In the genomic region with DNA sequence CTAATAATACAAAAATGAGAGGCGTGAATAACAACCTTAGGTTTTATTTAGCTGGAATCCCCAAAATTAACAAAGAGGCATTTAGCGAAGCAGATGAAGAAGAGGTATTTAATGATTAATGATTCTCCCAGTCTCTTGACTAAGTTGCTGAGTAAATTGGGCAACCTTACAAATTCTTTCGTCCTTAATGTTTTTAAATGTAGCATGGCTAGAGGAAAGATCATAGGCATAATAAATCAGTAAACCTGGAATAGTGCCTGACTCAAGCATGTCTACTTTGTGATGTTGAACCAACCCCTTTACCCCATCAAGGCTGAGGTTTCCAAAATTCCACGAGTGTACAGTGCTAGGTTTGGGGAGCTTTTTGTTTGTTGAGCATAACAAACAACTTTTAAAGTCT, we compare ENCODE assay signal across 17 cellular contexts. TPM values are rescaled to one million over a fixed set of nuclear protein-coding genes. Genes with fewer than 3 reads are reported as not detected.
DNase-seq lines count a peak whose midpoint lies in the region; ATAC-seq, FAIRE-seq and TF ChIP-seq lines count a peak whose summit lies in the region.
"Had no signal": no experiment of that assay in that cellular context is flagged by ENCODE, and none has a peak within 500 bp of the region (broad histone marks: within the 10 kb centered on the region; RNA-seq: fewer than 3 reads in every experiment).

No MANE protein-coding gene starts in this region.

- no peaks in the 10 kb centered on the region for H4K20me1 ChIP-seq in astrocyte (ENCODE audit: insufficient read depth, low read length)

- TF ChIP-seq EP300 in gastroesophageal sphincter (IDR thresholded peaks at IDR 0.05): no peak

- H3K27ac Mint-ChIP-seq in astrocyte (ENCODE audit: unreplicated experiment): no peak overlapping the region
- H3K27ac Mint-ChIP-seq: CD14-positive monocyte; CD8-positive, alpha-beta T cell; HFFc6 had no signal

- H3K27me3 ChIP-seq in astrocyte (ENCODE audit: insufficient read depth, low read length) (no peaks in the 10 kb centered on the region), gastroesophageal sphincter (no peaks in the 10 kb centered on the region)

- POLR2A ChIA-PET in GM10248 (lab: Yijun Ruan, JAX): no interaction called here

- H3K79me2 ChIP-seq in astrocyte (ENCODE audit: insufficient read depth, low read length): no peaks in the 10 kb centered on the region

- H3K9ac ChIP-seq in astrocyte (ENCODE audit: low read length): no peak overlapping the region

- no peak overlapping the region for H3K4me2 ChIP-seq in astrocyte (ENCODE audit: low read length)

- H3K4me1 ChIP-seq in astrocyte (ENCODE audit: insufficient read depth, low read length) (no peaks in the 10 kb centered on the region), gastroesophageal sphincter (peaks cover 0 to 25% (median 0%) of the 10 kb centered on the region in 3 donors)
- H3K4me1 ChIP-seq: Caco-2 had no signal

- peaks cover 12% of the 10 kb centered on the region for H3K27me3 Mint-ChIP-seq in astrocyte (ENCODE audit: low read depth, unreplicated experiment)

- no peak overlapping the region for H3K4me3 ChIP-seq in AG10803 (ENCODE audit: low read length)
- H3K4me3 ChIP-seq in astrocyte (ENCODE audit: insufficient read depth, low read depth, low read length): no peak overlapping the region
- H3K4me3 ChIP-seq in gastroesophageal sphincter: no peak overlapping the region
- H3K4me3 ChIP-seq: GM12878 had no signal

- no peak for ATAC-seq in gastroesophageal sphincter
- ATAC-seq in omental fat pad (ENCODE audit: low FRiP score): peak; percentile 96
- ATAC-seq: CD8-positive, alpha-beta T cell; GM12878 had no signal

- FAIRE-seq in astrocyte (lab: Jason Lieb, UNC): no peak
- FAIRE-seq: GM12878, GM18507 had no signal

- H3K36me3 ChIP-seq in astrocyte (ENCODE audit: insufficient read depth, low read length) (no peaks in the 10 kb centered on the region), gastroesophageal sphincter (no peaks in the 10 kb centered on the region)

- TF ChIP-seq POLR2A in gastroesophageal sphincter (IDR thresholded peaks at IDR 0.05): no peak

- H3K4me1 Mint-ChIP-seq in astrocyte (ENCODE audit: low read depth, unreplicated experiment): no peaks in the 10 kb centered on the region

- H3K9me3 Mint-ChIP-seq in astrocyte (ENCODE audit: unreplicated experiment): no peaks in the 10 kb centered on the region
- H3K9me3 Mint-ChIP-seq: CD8-positive, alpha-beta T cell; HFFc6 had no signal

- H3K27ac ChIP-seq in astrocyte (ENCODE audit: low read depth, low read length): no peak overlapping the region
- H3K27ac ChIP-seq in gastroesophageal sphincter: peak overlapping the region in 3 of 4 donors; percentile 15 to 56 (median 55)

- CTCF ChIA-PET in GM10248 (lab: Yijun Ruan, JAX): interaction anchor here (1.2 kb wide), 1 partner anchor 13 kb away, joined by 4 read pairs; no protein-coding TSS in a partner anchor

- peak; percentile 16 for DNase-seq in AG10803 (ENCODE audit: low read depth)
- DNase-seq in astrocyte (ENCODE audit: low read depth): peak; percentile 70
- DNase-seq in omental fat pad (ENCODE audit: low spot score): no peak
- no peak for DNase-seq in GM10248 (ENCODE audit: extremely low spot score)
- no peak for DNase-seq in NCI-H2227 treated with DMSO at 0.1 percent for 48 hours (lab: John Stamatoyannopoulos, UW)
- DNase-seq in DMS153 treated with DMSO at 0.1 percent for 48 hours (lab: John Stamatoyannopoulos, UW; ENCODE audit: unreplicated experiment): no peak
- DNase-seq: Caco-2; CD8-positive, alpha-beta T cell; HCEC 1CT; HFFc6; IMR-90 had no signal

- H2AFZ ChIP-seq in astrocyte (ENCODE audit: low read depth, low read length): no peak overlapping the region

- no peak overlapping the region for H3K4me3 Mint-ChIP-seq in astrocyte (ENCODE audit: unreplicated experiment)
- H3K4me3 Mint-ChIP-seq: CD14-positive monocyte; CD8-positive, alpha-beta T cell; HFFc6 had no signal

- no peaks in the 10 kb centered on the region for H3K9me3 ChIP-seq in astrocyte (ENCODE audit: insufficient read depth, low read depth, low read length)
- no peaks in the 10 kb centered on the region for H3K9me3 ChIP-seq in gastroesophageal sphincter
- H3K9me3 ChIP-seq: Caco-2 had no signal

- TF ChIP-seq CTCF in AG10803 (conservative IDR thresholded peaks at IDR 0.05; ENCODE audit: low read length) (no peak), astrocyte (IDR thresholded peaks at IDR 0.05; ENCODE audit: insufficient read depth, low read depth, low read length) (no peak), gastroesophageal sphincter (IDR thresholded peaks at IDR 0.05) (no peak), omental fat pad (IDR thresholded peaks at IDR 0.05) (no peak), GM10248 (IDR thresholded peaks at IDR 0.05; ENCODE audit: control extremely low read depth, extremely low read depth, low read depth, missing control alignments) (no peak)

- no peaks in the 10 kb centered on the region for H3K36me3 Mint-ChIP-seq in astrocyte (ENCODE audit: low read depth, unreplicated experiment)
- H3K36me3 Mint-ChIP-seq: CD14-positive monocyte; CD8-positive, alpha-beta T cell had no signal

- 23 to 52% methylated on average over 3 to 4 of the region's 4 CpGs for WGBS in gastroesophageal sphincter (ENCODE audit: low coverage in 1 of 2), 2 donors

RNA-seq across cellular contexts. Expression of gene BHMT, which starts 7.9 kb away (rescaled TPM):
- total RNA-seq in astrocyte (not detected in 2 replicates), gastroesophageal sphincter (10 to 100 TPM in 1 of 4 donors, 1 to 10 TPM in 2, not detected in 1; 1.9 to 10.8 (median 2.7) TPM), omental fat pad (1 to 10 TPM in 3 of 4 donors, under 1 TPM in 1; 0.28 to 3.8 (median 2.4) TPM)
- total RNA-seq: A172; Caco-2; CD8-positive, alpha-beta T cell; H4; HFFc6; IMR-90 had no signal

RNA-seq across cellular contexts. Expression of gene BHMT2, which starts 49.9 kb away (rescaled TPM):
- not detected in 2 replicates for total RNA-seq in astrocyte
- 100 to 1,000 TPM in 1 of 4 donors, 10 to 100 TPM in 3; 41.9 to 105 (median 54.8) TPM for total RNA-seq in gastroesophageal sphincter
- total RNA-seq in omental fat pad: 10 to 100 TPM; 20.8 to 37.2 (median 25.0) TPM
- total RNA-seq: A172; Caco-2; CD8-positive, alpha-beta T cell; GM12878; H4 had no signal

RNA-seq across cellular contexts. Expression of gene DMGDH, which starts 50.0 kb away (rescaled TPM):
- not detected in 2 replicates for total RNA-seq in astrocyte
- total RNA-seq in gastroesophageal sphincter: 1 to 10 TPM; 4.7 to 7.3 (median 6.0) TPM
- total RNA-seq in omental fat pad: 10 to 100 TPM in 1 of 4 donors, 1 to 10 TPM in 3; 2.8 to 13.9 (median 4.4) TPM
- total RNA-seq: A172 had no signal

Comparison
In these comparisons a context has a peak if more than half of its experiments do, and no peak if none do; other contexts are left out.
1. DNase-seq: peak in AG10803 (single experiment) and astrocyte (single experiment); none in omental fat pad (single experiment), GM10248 (single experiment), NCI-H2227 treated with DMSO at 0.1 percent for 48 hours (single experiment) and DMS153 treated with DMSO at 0.1 percent for 48 hours (single experiment).
2. RNA of gene BHMT2, which starts 49.9 kb away (total RNA-seq): 41.9 to 105 TPM in gastroesophageal sphincter and 20.8 to 37.2 TPM in omental fat pad; not detected in astrocyte; every median in the first group is over 10 times any median in the second.